Comparison of ENCODE assay signal across 18 cellular contexts in genomic region chr2:121101093-121101715, GRCh38.
A peak's percentile ranks its signal among the peaks of the same experiment; 100 is the strongest.
DNase-seq lines count a peak whose midpoint lies in the region; ATAC-seq and TF ChIP-seq lines count a peak whose summit lies in the region.
"Had no signal": no experiment of that assay in that cellular context is flagged by ENCODE, and none has a peak within 500 bp of the region (broad histone marks: within the 10 kb centered on the region; RNA-seq: fewer than 3 reads in every experiment).

No MANE protein-coding gene starts in this region.

- no peak overlapping the region for H3T11ph ChIP-seq in H9 (ENCODE audit: low read length)

- TF ChIP-seq EP300 in sigmoid colon (IDR thresholded peaks at IDR 0.05) = no peak

- H3K9me3 ChIP-seq in H9 (ENCODE audit: control insufficient read depth, low read depth, low read length) (no peaks in the 10 kb centered on the region), Karpas-422 (ENCODE audit: low read length) (no peaks in the 10 kb centered on the region), sigmoid colon (no peaks in the 10 kb centered on the region)
- H3K9me3 ChIP-seq: Caco-2, HAP-1 had no signal

- no peak overlapping the region for H4K91ac ChIP-seq in H9 (ENCODE audit: insufficient read length, low read depth, low read length)

- no peak overlapping the region for H3K23ac ChIP-seq in H9 (ENCODE audit: insufficient read length, low read depth, low read length)

- DNase-seq in H9 = no peak
- no peak for DNase-seq in Karpas-422
- DNase-seq in chondrocyte (ENCODE audit: low spot score) = peak; percentile 64
- DNase-seq in sigmoid colon = peak; percentile 18
- DNase-seq in head of caudate nucleus = no peak
- DNase-seq in natural killer cell treated with Interleukin-12 subunit alpha and Interleukin-12 subunit beta and Interleukin-15 and Interleukin-18, amount 100 ng/mL, for 72 hours (ENCODE audit: low spot score) = no peak
- DNase-seq: ACHN; Caco-2; CD4-positive, alpha-beta T cell; DMS53; DND-41; EL had no signal

- no peaks in the 10 kb centered on the region for H4K20me1 ChIP-seq in H9 (ENCODE audit: control insufficient read depth, insufficient read depth, insufficient read length)
- H4K20me1 ChIP-seq in Karpas-422 (ENCODE audit: insufficient read depth, low read depth, low read length) = no peaks in the 10 kb centered on the region

- intact Hi-C loops in sigmoid colon (cut with DNase I) (no loop called here), head of caudate nucleus (cut with DNase I) (no loop called here)

- no peak overlapping the region for H3K56ac ChIP-seq in H9 (ENCODE audit: insufficient read length, low read depth, low read length)

- H3K18ac ChIP-seq in H9 (ENCODE audit: insufficient read length, low read depth, low read length) = no peak overlapping the region

- TF ChIP-seq POLR2A in sigmoid colon (IDR thresholded peaks at IDR 0.05) = no peak

- H3K27ac Mint-ChIP-seq in H9 (no peak overlapping the region; a peak in 1 of 7 replicates), chondrocyte (ENCODE audit: unreplicated experiment) (no peak overlapping the region)
- H3K27ac Mint-ChIP-seq in natural killer cell treated with Interleukin-12 subunit alpha and Interleukin-12 subunit beta and Interleukin-15 and Interleukin-18, amount 100 ng/mL, for 72 hours = no peak overlapping the region
- H3K27ac Mint-ChIP-seq: CD4-positive, alpha-beta T cell had no signal

- TF ChIP-seq CTCF in H9 (conservative IDR thresholded peaks at IDR 0.05) (no peak), chondrocyte (IDR thresholded peaks at IDR 0.05) (no peak), sigmoid colon (IDR thresholded peaks at IDR 0.05) (no peak)

- peaks cover 31% of the 10 kb centered on the region for H3K27me3 Mint-ChIP-seq in H9 (ENCODE audit: low read depth)
- H3K27me3 Mint-ChIP-seq in chondrocyte (ENCODE audit: low read depth) = peaks cover 68% of the 10 kb centered on the region
- peaks cover 0 to 3% of the 10 kb centered on the region in 2 donors for H3K27me3 Mint-ChIP-seq in natural killer cell treated with Interleukin-12 subunit alpha and Interleukin-12 subunit beta and Interleukin-15 and Interleukin-18, amount 100 ng/mL, for 72 hours

- H3K14ac ChIP-seq in H9 (ENCODE audit: insufficient read depth, low read length) = 0 out of 2 replicates have a peak overlapping the region, but pooled peaks have one; percentile 13

- H2BK12ac ChIP-seq in H9 (ENCODE audit: insufficient read length, low read depth, low read length) = no peak overlapping the region

- H3K4me1 Mint-ChIP-seq in H9 = peaks cover 4 to 15% of the 10 kb centered on the region in 2 experiments
- no peaks in the 10 kb centered on the region for H3K4me1 Mint-ChIP-seq in chondrocyte (ENCODE audit: low read depth)
- H3K4me1 Mint-ChIP-seq in natural killer cell treated with Interleukin-12 subunit alpha and Interleukin-12 subunit beta and Interleukin-15 and Interleukin-18, amount 100 ng/mL, for 72 hours (ENCODE audit: low read depth in 2 of 2) = no peaks in the 10 kb centered on the region

- H4K5ac ChIP-seq in H9 (ENCODE audit: insufficient read length, low read depth, low read length) = no peak overlapping the region

- no peak overlapping the region for H2BK5ac ChIP-seq in H9 (ENCODE audit: insufficient read length, low read length)

- no peak overlapping the region for H3K4me3 ChIP-seq in Karpas-422 (ENCODE audit: low read length)
- H3K4me3 ChIP-seq in sigmoid colon = no peak overlapping the region
- H3K4me3 ChIP-seq: GM12878, HAP-1, K562 had no signal

- no peak overlapping the region for H3K4ac ChIP-seq in H9 (ENCODE audit: low read depth, low read length)

- no peaks in the 10 kb centered on the region for H3K36me3 Mint-ChIP-seq in H9 (ENCODE audit: insufficient read depth in 1 of 3, low read depth in 3 of 3)
- no peaks in the 10 kb centered on the region for H3K36me3 Mint-ChIP-seq in chondrocyte (ENCODE audit: low read depth)
- H3K36me3 Mint-ChIP-seq in natural killer cell treated with Interleukin-12 subunit alpha and Interleukin-12 subunit beta and Interleukin-15 and Interleukin-18, amount 100 ng/mL, for 72 hours = no peaks in the 10 kb centered on the region

- H3K79me2 ChIP-seq in H9 (ENCODE audit: insufficient read depth, low read length) (no peaks in the 10 kb centered on the region), Karpas-422 (ENCODE audit: low read length) (no peaks in the 10 kb centered on the region)

- H3K23me2 ChIP-seq in H9 (ENCODE audit: insufficient read length, low read depth, low read length, poor library complexity, severe bottlenecking) = no peaks in the 10 kb centered on the region

- no peak overlapping the region for H2AK5ac ChIP-seq in H9 (ENCODE audit: insufficient read length, low read length)

- no peaks in the 10 kb centered on the region for H3K36me3 ChIP-seq in Karpas-422 (ENCODE audit: insufficient read depth, low read length)
- no peaks in the 10 kb centered on the region for H3K36me3 ChIP-seq in sigmoid colon
- H3K36me3 ChIP-seq: HAP-1 had no signal

- H3K4me2 ChIP-seq in H9 (ENCODE audit: insufficient read depth, insufficient read length, low read length) (no peak overlapping the region), Karpas-422 (ENCODE audit: low read depth, low read length, poor library complexity, severe bottlenecking) (peak overlapping the region; percentile 43)

- H2BK15ac ChIP-seq in H9 (ENCODE audit: low read depth, low read length) = no peak overlapping the region

- no peak for ATAC-seq in HG03108 (IDR thresholded peaks at IDR 0.05; ENCODE audit: unreplicated experiment)
- ATAC-seq in natural killer cell treated with Interleukin-12 subunit alpha and Interleukin-12 subunit beta and Interleukin-15 and Interleukin-18, amount 100 ng/mL, for 72 hours = no peak
- ATAC-seq: GM12878, K562 had no signal

- H3K27ac ChIP-seq in H9 (ENCODE audit: insufficient read length, low read depth, low read length) (no peak overlapping the region), Karpas-422 (ENCODE audit: low read length) (no peak overlapping the region), sigmoid colon (no peak overlapping the region)
- H3K27ac ChIP-seq: C4-2B, HL-60 had no signal

- H3K4me1 ChIP-seq in H9 (ENCODE audit: insufficient read depth, low read length) = peaks cover 4% of the 10 kb centered on the region; the same call in 1 of the 2 replicates
- H3K4me1 ChIP-seq in Karpas-422 (ENCODE audit: low read length) = peaks cover 24% of the 10 kb centered on the region
- peaks cover 0 to 17% (median 12%) of the 10 kb centered on the region in 4 donors for H3K4me1 ChIP-seq in sigmoid colon
- H3K4me1 ChIP-seq: Caco-2, HAP-1 had no signal

- H3K27me3 ChIP-seq in H9 (ENCODE audit: insufficient read depth, low read length) (no peaks in the 10 kb centered on the region), Karpas-422 (ENCODE audit: low read length) (no peaks in the 10 kb centered on the region; the same call in 1 of the 2 replicates), sigmoid colon (no peaks in the 10 kb centered on the region)

- no peak overlapping the region for H3K9ac ChIP-seq in H9 (ENCODE audit: extremely low read depth, insufficient read length, low read length)
- no peak overlapping the region for H3K9ac ChIP-seq in Karpas-422 (ENCODE audit: low read length)

- H3K9me2 ChIP-seq in Karpas-422 (replicated peaks; ENCODE audit: insufficient read depth, low read length) = no peaks in the 10 kb centered on the region

- H3K79me1 ChIP-seq in H9 (ENCODE audit: insufficient read depth, low read depth, low read length, poor library complexity, severe bottlenecking) = no peaks in the 10 kb centered on the region

- no peak overlapping the region for H2BK120ac ChIP-seq in H9 (ENCODE audit: low read depth, low read length, poor library complexity, severe bottlenecking)

- WGBS in H9 (ENCODE audit: extremely low coverage, insufficient read length, low lambda C conversion rate) = no CpG with 5 or more reads among the region's 10 CpGs
- WGBS in sigmoid colon, 2 donors = 79 to 85% methylated on average over 10 of the region's 10 CpGs

- no peak overlapping the region for H3K4me3 Mint-ChIP-seq in H9
- H3K4me3 Mint-ChIP-seq in chondrocyte (ENCODE audit: unreplicated experiment) = no peak overlapping the region
- no peak overlapping the region for H3K4me3 Mint-ChIP-seq in natural killer cell treated with Interleukin-12 subunit alpha and Interleukin-12 subunit beta and Interleukin-15 and Interleukin-18, amount 100 ng/mL, for 72 hours
- H3K4me3 Mint-ChIP-seq: CD4-positive, alpha-beta T cell had no signal

- no peak overlapping the region for H4K8ac ChIP-seq in H9 (replicated peaks; ENCODE audit: insufficient read length, low read depth, low read length)

- H2AFZ ChIP-seq in H9 (ENCODE audit: low read length) = no peak overlapping the region
- no peak overlapping the region for H2AFZ ChIP-seq in Karpas-422 (ENCODE audit: low read length)

- no peak overlapping the region for H2BK20ac ChIP-seq in H9 (ENCODE audit: low read depth, low read length, poor library complexity, severe bottlenecking)

- no peaks in the 10 kb centered on the region for H3K9me3 Mint-ChIP-seq in H9
- H3K9me3 Mint-ChIP-seq in chondrocyte (ENCODE audit: low read depth) = no peaks in the 10 kb centered on the region
- H3K9me3 Mint-ChIP-seq in natural killer cell treated with Interleukin-12 subunit alpha and Interleukin-12 subunit beta and Interleukin-15 and Interleukin-18, amount 100 ng/mL, for 72 hours = no peaks in the 10 kb centered on the region
- H3K9me3 Mint-ChIP-seq: CD4-positive, alpha-beta T cell had no signal

Comparison
In these comparisons a context has a peak if more than half of its experiments do, and no peak if none do; other contexts are left out.
1. DNase-seq: peak in chondrocyte (single experiment) and sigmoid colon (single experiment); none in H9 (single experiment), Karpas-422 (single experiment), head of caudate nucleus (0 of 42) and natural killer cell treated with Interleukin-12 subunit alpha and Interleukin-12 subunit beta and Interleukin-15 and Interleukin-18, amount 100 ng/mL, for 72 hours (single experiment).